In the genomic region with DNA sequence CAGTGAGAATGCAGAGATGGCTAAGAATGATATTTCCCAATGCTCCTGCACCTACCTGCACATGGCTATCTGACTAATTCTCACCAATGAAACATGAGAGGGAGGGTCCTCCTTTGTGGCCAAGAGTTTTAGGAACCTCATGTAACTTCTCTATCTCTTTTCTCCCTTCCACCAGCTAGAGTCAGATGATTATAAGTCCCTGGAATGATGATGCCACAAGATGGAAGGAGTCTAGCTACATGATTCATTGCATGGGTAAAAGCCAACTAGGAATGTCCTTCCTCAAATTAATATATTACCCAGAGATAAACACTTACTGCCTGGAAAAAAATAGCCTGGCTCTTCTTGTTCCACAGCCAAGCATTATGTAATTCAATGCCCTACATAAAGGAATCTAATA, we compare ENCODE assay signal across 23 cellular contexts. TPM values are rescaled to one million over a fixed set of nuclear protein-coding genes. Genes with fewer than 3 reads are reported as not detected.
DNase-seq lines count a peak whose midpoint lies in the region; ATAC-seq and TF ChIP-seq lines count a peak whose summit lies in the region.
"Had no signal": no experiment of that assay in that cellular context is flagged by ENCODE, and none has a peak within 500 bp of the region (broad histone marks: within the 10 kb centered on the region; RNA-seq: fewer than 3 reads in every experiment).

No MANE protein-coding gene starts in this region.

- no peak for ATAC-seq in HG03097 (IDR thresholded peaks at IDR 0.05; ENCODE audit: low FRiP score, unreplicated experiment)
- ATAC-seq: gastroesophageal sphincter; psoas muscle; SK-N-SH treated with all-trans-retinoic acid at 6 μM for 48 hours; stimulated activated naive CD8-positive, alpha-beta T cell treated with anti-CD3 and anti-CD28 coated beads, Interleukin-15, Interleukin-2, amounts not matched to agents 100 U/mL and 50 U/mL, for 24 hours had no signal

- no peaks in the 10 kb centered on the region for H4K20me1 ChIP-seq in mammary epithelial cell (ENCODE audit: insufficient read depth, low read length)

- H3K27ac Mint-ChIP-seq in HFFc6 = no peak overlapping the region
- H3K27ac Mint-ChIP-seq: activated naive CD4-positive, alpha-beta T cell treated with anti-CD3 and anti-CD28 coated beads, Interleukin-2, amount 50 U/mL, for 24 hours; activated T-cell treated with anti-CD3 and anti-CD28 coated beads, Interleukin-2, amount 50 U/mL, for 24 hours; endodermal cell had no signal

- no peak overlapping the region for H3K23ac ChIP-seq in trophoblast cell (ENCODE audit: low read length)

- H3K36me3 ChIP-seq in mammary epithelial cell (ENCODE audit: insufficient read depth, low read length) (no peaks in the 10 kb centered on the region), trophoblast cell (ENCODE audit: control insufficient read depth in 1 of 2, insufficient read depth in 2 of 2, low read length in 2 of 2) (no peaks in the 10 kb centered on the region)
- H3K36me3 ChIP-seq: colonic mucosa, gastroesophageal sphincter, left ventricle myocardium inferior, tibial artery had no signal

- no peak for TF ChIP-seq CTCF in HFFc6 (IDR thresholded peaks at IDR 0.05)
- no peak for TF ChIP-seq CTCF in mammary epithelial cell (conservative IDR thresholded peaks at IDR 0.05 in 1 of 2, IDR thresholded peaks at IDR 0.05 in 1 of 2; ENCODE audit: extremely low read depth in 1 of 2, insufficient read depth in 1 of 2, low read depth in 1 of 2, low read length in 2 of 2)
- no peak for TF ChIP-seq CTCF in fibroblast of villous mesenchyme (IDR thresholded peaks at IDR 0.05; ENCODE audit: insufficient read depth, low read depth, low read length)

- peak; percentile 22 for DNase-seq in HFFc6
- peak; percentile 34 for DNase-seq in mammary epithelial cell
- DNase-seq in fibroblast of villous mesenchyme (ENCODE audit: low read depth) = peak; percentile 20
- peak; percentile 80 to 91 for DNase-seq in trophoblast cell
- DNase-seq in germinal center (ENCODE audit: low spot score) = no peak
- DNase-seq in activated effector memory CD4-positive, alpha-beta T cell treated with anti-CD3 and anti-CD28 coated beads, Interleukin-2, amount 50 U/mL, for 16 hours = no peak
- DNase-seq: activated CD4-positive, CD25-positive, alpha-beta regulatory T cell treated with anti-CD3 and anti-CD28 coated beads, Interleukin-2, amount 50 U/mL, for 72 hours; activated T-cell treated with anti-CD3 and anti-CD28 coated beads, Interleukin-2, amount 50 U/mL, for 24 hours; colonic mucosa; left ventricle myocardium inferior; NCI-H524 treated with DMSO at 0.1 percent for 48 hours; psoas muscle; stimulated activated CD4-positive, alpha-beta T cell treated with anti-CD3 and anti-CD28 coated beads, Interleukin-2, amount 100 ng/mL, for 48 hours; stimulated activated naive CD8-positive, alpha-beta T cell treated with anti-CD3 and anti-CD28 coated beads, Interleukin-15, Interleukin-2, amounts not matched to agents 100 U/mL and 50 U/mL, for 24 hours; T1000; tibial artery had no signal

- H3K18ac ChIP-seq in trophoblast cell (ENCODE audit: low read length) = no peak overlapping the region

- no TSS peak for BruUV-seq in mammary epithelial cell (replicated peaks; lab: Mats Ljungman, UMichigan)

- H3K4me1 ChIP-seq in mammary epithelial cell (ENCODE audit: insufficient read depth, low read length) (no peaks in the 10 kb centered on the region), trophoblast cell (ENCODE audit: control insufficient read depth in 1 of 2, insufficient read depth in 2 of 2, low read length in 2 of 2) (no peaks in the 10 kb centered on the region)
- H3K4me1 ChIP-seq: colonic mucosa, gastroesophageal sphincter, left ventricle myocardium inferior, psoas muscle, tibial artery had no signal

- H3K9me3 Mint-ChIP-seq in HFFc6 = no peaks in the 10 kb centered on the region
- H3K9me3 Mint-ChIP-seq: activated naive CD4-positive, alpha-beta T cell treated with anti-CD3 and anti-CD28 coated beads, Interleukin-2, amount 50 U/mL, for 24 hours; activated T-cell treated with anti-CD3 and anti-CD28 coated beads, Interleukin-2, amount 50 U/mL, for 24 hours had no signal

- H3K4me2 ChIP-seq in mammary epithelial cell (ENCODE audit: insufficient read depth, low read depth, low read length) (no peak overlapping the region), trophoblast cell (ENCODE audit: low read length) (no peak overlapping the region)
- H3K4me2 ChIP-seq: smooth muscle cell had no signal

- intact Hi-C loops in mammary epithelial cell (cut with micrococcal nuclease) = no loop called here

- H4K8ac ChIP-seq in trophoblast cell (ENCODE audit: low read depth, low read length) = no peak overlapping the region

- H3K9me3 ChIP-seq in mammary epithelial cell (replicated peaks; ENCODE audit: insufficient read depth, low read length) = no peaks in the 10 kb centered on the region
- H3K9me3 ChIP-seq in trophoblast cell (ENCODE audit: insufficient read depth, low read depth, low read length) = peaks cover 2% of the 10 kb centered on the region
- H3K9me3 ChIP-seq: colonic mucosa, gastroesophageal sphincter, left ventricle myocardium inferior, psoas muscle, tibial artery had no signal

- H3K4me3 Mint-ChIP-seq in HFFc6 = no peak overlapping the region
- H3K4me3 Mint-ChIP-seq: activated naive CD4-positive, alpha-beta T cell treated with anti-CD3 and anti-CD28 coated beads, Interleukin-2, amount 50 U/mL, for 24 hours; activated T-cell treated with anti-CD3 and anti-CD28 coated beads, Interleukin-2, amount 50 U/mL, for 24 hours; endodermal cell had no signal

- no peak overlapping the region for H3K9ac ChIP-seq in mammary epithelial cell (ENCODE audit: insufficient read depth, low read length)
- no peak overlapping the region for H3K9ac ChIP-seq in trophoblast cell (ENCODE audit: low read length)

- in situ Hi-C loops in mammary epithelial cell (cut with MboI; ENCODE audit: low sequenced_read_pairs in 2 of 2) = no loop called here

- dilution Hi-C loops in mammary epithelial cell (cut with HindIII; ENCODE audit: low sequenced_read_pairs) = no loop called here

- H2BK120ac ChIP-seq in trophoblast cell (ENCODE audit: insufficient read depth, low read length, poor library complexity) = no peak overlapping the region

- H4K12ac ChIP-seq in trophoblast cell (ENCODE audit: low read depth, low read length) = no peak overlapping the region

- no peaks in the 10 kb centered on the region for H3K4me1 Mint-ChIP-seq in HFFc6 (ENCODE audit: low read depth)
- H3K4me1 Mint-ChIP-seq: activated naive CD4-positive, alpha-beta T cell treated with anti-CD3 and anti-CD28 coated beads, Interleukin-2, amount 50 U/mL, for 24 hours had no signal

- no peak overlapping the region for H3K4me3 ChIP-seq in mammary epithelial cell (replicated peaks in 1 of 3; ENCODE audit: insufficient read depth in 1 of 3, low read depth in 2 of 3, low read length in 3 of 3)
- H3K4me3 ChIP-seq in fibroblast of villous mesenchyme (ENCODE audit: low read depth, low read length) = no peak overlapping the region
- H3K4me3 ChIP-seq in trophoblast cell (ENCODE audit: low read depth, low read length) = no peak overlapping the region
- H3K4me3 ChIP-seq: colonic mucosa, gastroesophageal sphincter, left ventricle myocardium inferior, psoas muscle, smooth muscle cell, tibial artery had no signal

- H3K36me3 Mint-ChIP-seq in HFFc6 (ENCODE audit: low read depth) = no peaks in the 10 kb centered on the region
- H3K36me3 Mint-ChIP-seq: activated naive CD4-positive, alpha-beta T cell treated with anti-CD3 and anti-CD28 coated beads, Interleukin-2, amount 50 U/mL, for 24 hours had no signal

- H3K27ac ChIP-seq in mammary epithelial cell (ENCODE audit: insufficient read depth, low read depth, low read length) (no peak overlapping the region), trophoblast cell (ENCODE audit: low read depth, low read length) (no peak overlapping the region)
- H3K27ac ChIP-seq: colonic mucosa, gastroesophageal sphincter, left ventricle myocardium inferior, psoas muscle, RWPE1, tibial artery had no signal

- no peak overlapping the region for H3K14ac ChIP-seq in trophoblast cell (ENCODE audit: low read length)

- H3K4ac ChIP-seq in trophoblast cell (ENCODE audit: low read depth, low read length) = no peak overlapping the region

- H2AFZ ChIP-seq in mammary epithelial cell (ENCODE audit: low read depth, low read length) = no peak overlapping the region
- no peak overlapping the region for H2AFZ ChIP-seq in trophoblast cell (ENCODE audit: insufficient read depth, low read length, poor library complexity)

- no peak overlapping the region for H2AK5ac ChIP-seq in trophoblast cell (ENCODE audit: low read length)

- H3K27me3 Mint-ChIP-seq in HFFc6 (ENCODE audit: insufficient read depth) = peaks cover 2% of the 10 kb centered on the region
- H3K27me3 Mint-ChIP-seq: activated naive CD4-positive, alpha-beta T cell treated with anti-CD3 and anti-CD28 coated beads, Interleukin-2, amount 50 U/mL, for 24 hours; activated T-cell treated with anti-CD3 and anti-CD28 coated beads, Interleukin-2, amount 50 U/mL, for 24 hours had no signal

- no peak overlapping the region for H2BK5ac ChIP-seq in trophoblast cell (ENCODE audit: low read depth, low read length, poor library complexity)

- no peak overlapping the region for H2BK12ac ChIP-seq in trophoblast cell (ENCODE audit: low read length)

- H3K79me2 ChIP-seq in mammary epithelial cell (ENCODE audit: insufficient read depth, low read length) = no peaks in the 10 kb centered on the region
- no peaks in the 10 kb centered on the region for H3K79me2 ChIP-seq in trophoblast cell (ENCODE audit: control insufficient read depth, insufficient read depth, low read length, poor library complexity)

- CTCF ChIA-PET in mammary epithelial cell (lab: Charles Lee; ENCODE audit: low non-redundant PET) = no interaction called here

- no peak overlapping the region for H4K91ac ChIP-seq in trophoblast cell (ENCODE audit: low read depth, low read length)

- H3K27me3 ChIP-seq in mammary epithelial cell (ENCODE audit: insufficient read depth, low read length) (peaks cover 2% of the 10 kb centered on the region), trophoblast cell (ENCODE audit: insufficient read depth, low read length) (no peaks in the 10 kb centered on the region)
- H3K27me3 ChIP-seq: colonic mucosa, gastroesophageal sphincter, tibial artery had no signal

- no peaks in the 10 kb centered on the region for H3K79me1 ChIP-seq in trophoblast cell (ENCODE audit: low read length)

RNA-seq across cellular contexts. Expression of gene AASS, which starts 55.1 kb away (rescaled TPM):
- total RNA-seq in HFFc6 (2021; fragmentation: NEBNext Ultra II Directional; extraction: Animal tissue kit (Norgen Biotek cat#: 25700)) = 10 to 100 TPM in 2 of 6 experiments, 1 to 10 TPM in 4; 8.1 to 10.2 (median 8.9) TPM
- 10 to 100 TPM in 1 of 2 donors, 1 to 10 TPM in 1; 2.8 to 10.7 TPM for total RNA-seq in mammary epithelial cell
- polyA plus RNA-seq in mammary epithelial cell = 1.9 TPM
- polyA minus RNA-seq in mammary epithelial cell = 12.6 TPM
- total RNA-seq in fibroblast of villous mesenchyme = 36.4 and 63.0 TPM in 2 replicates
- polyA plus RNA-seq in trophoblast cell (2013) = 16.1 and 16.4 TPM in 2 replicates

Comparison
In these comparisons a context has a peak if more than half of its experiments do, and no peak if none do; other contexts are left out.
1. DNase-seq: peak in HFFc6 (single experiment), mammary epithelial cell (single experiment), fibroblast of villous mesenchyme (single experiment) and trophoblast cell (2 of 2); none in germinal center (single experiment) and activated effector memory CD4-positive, alpha-beta T cell treated with anti-CD3 and anti-CD28 coated beads, Interleukin-2, amount 50 U/mL, for 16 hours (single experiment).